Comparison of ENCODE assay signal across 15 cellular contexts in the genomic region with DNA sequence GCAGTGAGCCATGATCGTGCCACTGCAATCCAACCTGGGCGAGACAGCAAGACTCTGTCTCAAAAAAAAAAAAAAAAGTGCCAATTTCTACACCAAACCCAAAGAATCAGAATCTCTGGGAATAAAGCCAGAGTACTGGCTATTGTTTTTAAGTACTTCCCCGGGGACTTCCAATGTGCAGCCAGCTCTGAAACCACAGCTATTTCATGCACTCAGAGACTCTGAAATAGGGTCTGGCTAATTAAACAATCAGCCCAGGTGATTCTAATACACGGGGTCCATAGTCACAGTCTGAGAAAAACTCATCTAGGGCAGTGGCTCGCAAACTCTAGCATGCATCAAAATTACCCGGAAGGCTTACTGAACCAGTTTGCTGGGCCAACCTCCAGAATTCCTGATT. TPM values are rescaled to one million over a fixed set of nuclear protein-coding genes. Genes with fewer than 3 reads are reported as not detected.
DNase-seq lines count a peak whose midpoint lies in the region; ATAC-seq and TF ChIP-seq lines count a peak whose summit lies in the region.
"Had no signal": no experiment of that assay in that cellular context is flagged by ENCODE, and none has a peak within 500 bp of the region (broad histone marks: within the 10 kb centered on the region; RNA-seq: fewer than 3 reads in every experiment).

No MANE protein-coding gene starts in this region.

- H3K4me3 Mint-ChIP-seq in glutamatergic neuron (ENCODE audit: unreplicated experiment) = no peak overlapping the region
- H3K4me3 Mint-ChIP-seq: CD4-positive, CD25-positive, alpha-beta regulatory T cell had no signal

- no peak overlapping the region for H3K4me3 ChIP-seq in IMR-90 (ENCODE audit: insufficient read depth, low read depth, low read length)
- H3K4me3 ChIP-seq in astrocyte of the cerebellum (ENCODE audit: low read depth, low read length) = no peak overlapping the region
- H3K4me3 ChIP-seq: coronary artery, hepatocyte, testis had no signal

- no peak overlapping the region for H2AK5ac ChIP-seq in IMR-90 (ENCODE audit: low read depth, low read length)

- no peak overlapping the region for H3K14ac ChIP-seq in IMR-90 (replicated peaks; ENCODE audit: low read depth, low read length)

- no peaks in the 10 kb centered on the region for H3K27me3 Mint-ChIP-seq in glutamatergic neuron (ENCODE audit: unreplicated experiment)

- no peak overlapping the region for H2AFZ ChIP-seq in IMR-90 (replicated peaks; ENCODE audit: low read length, poor library complexity)
- H2AFZ ChIP-seq: hepatocyte had no signal

- no TSS peak for BruUV-seq in IMR-90 (replicated peaks; lab: Mats Ljungman, UMichigan)

- H3K79me1 ChIP-seq in IMR-90 (ENCODE audit: low read depth in 1 of 2, low read length in 2 of 2) = no peaks in the 10 kb centered on the region

- H3K9me3 Mint-ChIP-seq in glutamatergic neuron (ENCODE audit: unreplicated experiment) = no peaks in the 10 kb centered on the region
- H3K9me3 Mint-ChIP-seq: CD4-positive, CD25-positive, alpha-beta regulatory T cell had no signal

- H3K36me3 ChIP-seq in IMR-90 (ENCODE audit: control insufficient read depth, insufficient read depth, low read length) = no peaks in the 10 kb centered on the region

- WGBS in IMR-90 (ENCODE audit: extremely low coverage in 2 of 2, insufficient read length in 1 of 2), 2 experiments = 70% methylated on average over 2 of the region's 6 CpGs; no CpG with 5 or more reads in 1 of the 2 experiments

- H3K4me2 ChIP-seq in IMR-90 (ENCODE audit: low read depth, low read length) = no peak overlapping the region
- H3K4me2 ChIP-seq: hepatocyte had no signal

- H3K4me1 ChIP-seq in IMR-90 (ENCODE audit: control insufficient read depth, insufficient read depth, low read length) = 0 out of 2 replicates have a peak, but pooled peaks cover 1% of the 10 kb centered on the region

- H3K27ac Mint-ChIP-seq in glutamatergic neuron (ENCODE audit: unreplicated experiment) = no peak overlapping the region
- H3K27ac Mint-ChIP-seq: CD4-positive, CD25-positive, alpha-beta regulatory T cell had no signal

- H4K91ac ChIP-seq in IMR-90 (ENCODE audit: insufficient read depth, low read depth, low read length) = no peak overlapping the region

- no peak overlapping the region for H3K4ac ChIP-seq in IMR-90 (ENCODE audit: low read depth, low read length)

- no peak overlapping the region for H3K23ac ChIP-seq in IMR-90 (ENCODE audit: low read depth, low read length)

- no peaks in the 10 kb centered on the region for H3K4me1 Mint-ChIP-seq in glutamatergic neuron (ENCODE audit: low read depth, unreplicated experiment)
- H3K4me1 Mint-ChIP-seq: CD4-positive, CD25-positive, alpha-beta regulatory T cell had no signal

- no peak overlapping the region for H2AK9ac ChIP-seq in IMR-90 (replicated peaks; ENCODE audit: low read depth, low read length, poor library complexity)

- dilution Hi-C loops in IMR-90 (cut with HindIII; ENCODE audit: low sequenced_read_pairs, unreplicated experiment) = no loop called here

- no peaks in the 10 kb centered on the region for H3K27me3 ChIP-seq in IMR-90 (ENCODE audit: control insufficient read depth, insufficient read depth, low read length)
- H3K27me3 ChIP-seq: hepatocyte, testis had no signal

- H4K8ac ChIP-seq in IMR-90 (ENCODE audit: low read depth in 2 of 2, low read length in 2 of 2) = no peak overlapping the region

- no peaks in the 10 kb centered on the region for H3K9me3 ChIP-seq in IMR-90 (ENCODE audit: control insufficient read depth, insufficient read depth, low read length)
- H3K9me3 ChIP-seq: testis had no signal

- no peaks in the 10 kb centered on the region for H3K9me1 ChIP-seq in IMR-90 (ENCODE audit: insufficient read depth, low read length)

- in situ Hi-C loops in IMR-90 (cut with MboI; ENCODE audit: low sequenced_read_pairs) = loop anchor here (5.0 to 25.0 kb wide), 2 partner anchors 218 to 503 kb away; no protein-coding TSS in a partner anchor
- in situ Hi-C loops in astrocyte of the cerebellum (cut with HindIII; ENCODE audit: low sequenced_read_pairs) = loop anchor here (5.0 kb wide), 1 partner anchor 77 kb away; no protein-coding TSS in a partner anchor

- no peak overlapping the region for H2BK5ac ChIP-seq in IMR-90 (ENCODE audit: low read depth, low read length, poor library complexity, severe bottlenecking)

- H3K36me3 Mint-ChIP-seq in glutamatergic neuron (ENCODE audit: unreplicated experiment) = no peaks in the 10 kb centered on the region
- H3K36me3 Mint-ChIP-seq: CD4-positive, CD25-positive, alpha-beta regulatory T cell had no signal

- no peak overlapping the region for H3K27ac ChIP-seq in IMR-90 (ENCODE audit: insufficient read depth, low read length)
- H3K27ac ChIP-seq: coronary artery, hepatocyte, testis had no signal

- ATAC-seq in IMR-90 (ENCODE audit: low read depth) (no peak), HG02642 (IDR thresholded peaks at IDR 0.05; ENCODE audit: poor library complexity, unreplicated experiment) (no peak), HG02763 (IDR thresholded peaks at IDR 0.05; ENCODE audit: unreplicated experiment) (no peak)

- H2BK15ac ChIP-seq in IMR-90 (ENCODE audit: low read depth, low read length) = no peak overlapping the region

- TF ChIP-seq CTCF in AG09319 (IDR thresholded peaks at IDR 0.05; ENCODE audit: low read depth, low read length) (no peak), IMR-90 (conservative IDR thresholded peaks at IDR 0.05; ENCODE audit: low read depth, low read length) (no peak), astrocyte of the cerebellum (IDR thresholded peaks at IDR 0.05; ENCODE audit: low read depth, low read length, missing control alignments) (no peak), glutamatergic neuron (IDR thresholded peaks at IDR 0.05; ENCODE audit: partially characterized antibody, unreplicated experiment) (no peak), GM10248 (IDR thresholded peaks at IDR 0.05; ENCODE audit: control extremely low read depth, extremely low read depth, low read depth, missing control alignments) (no peak)

- CTCF ChIA-PET in IMR-90 (lab: Yijun Ruan, JAX) = no interaction called here
- CTCF ChIA-PET in GM10248 (lab: Yijun Ruan, JAX) = interaction anchor here (1.2 to 2.1 kb wide), 5 partner anchors 11 to 600 kb away, joined by 3 to 7 read pairs (median 6); no protein-coding TSS in a partner anchor

- no peak overlapping the region for H3K56ac ChIP-seq in IMR-90 (ENCODE audit: extremely low read depth, insufficient read depth, low read length)

- no peak for TF ChIP-seq POLR2A in IMR-90 (IDR thresholded peaks at IDR 0.05; ENCODE audit: low read depth, low read length)

- no peak for TF ChIP-seq RAD21 in IMR-90 (IDR thresholded peaks at IDR 0.05; ENCODE audit: low read length)

- H3K9ac ChIP-seq in IMR-90 (ENCODE audit: low read depth, low read length) = no peak overlapping the region

- intact Hi-C loops in IMR-90 (cut with micrococcal nuclease) = no loop called here

- POLR2A ChIA-PET in IMR-90 (lab: Charles Lee; ENCODE audit: unreplicated experiment) (no interaction called here), GM10248 (lab: Yijun Ruan, JAX) (no interaction called here)

- H3K18ac ChIP-seq in IMR-90 (ENCODE audit: low read depth, low read length) = no peak overlapping the region

- no peaks in the 10 kb centered on the region for H4K20me1 ChIP-seq in IMR-90 (ENCODE audit: insufficient read depth, low read length)

- peak; percentile 58 for DNase-seq in AG09319 (ENCODE audit: extremely low read depth, low read depth)
- peak; percentile 62 for DNase-seq in IMR-90
- peak; percentile 95 for DNase-seq in astrocyte of the cerebellum (ENCODE audit: low read depth)
- DNase-seq in left kidney (ENCODE audit: low read depth, low spot score) = peak; percentile 7
- no peak for DNase-seq in glutamatergic neuron
- DNase-seq in GM10248 (ENCODE audit: extremely low spot score) = no peak
- DNase-seq: activated gamma-delta T cell treated with Interleukin-2 at 50 U/mL for 16 hours; CD4-positive, CD25-positive, alpha-beta regulatory T cell; T-helper 1 cell; testis had no signal

- no peak overlapping the region for H4K5ac ChIP-seq in IMR-90 (ENCODE audit: low read depth, low read length)

- H2BK20ac ChIP-seq in IMR-90 (ENCODE audit: low read depth, low read length) = no peak overlapping the region

- no peak overlapping the region for H2BK120ac ChIP-seq in IMR-90 (ENCODE audit: low read depth, low read length)

TF ChIP-seq in IMR-90, 13 proteins besides CTCF, POLR2A, EP300 and RAD21:
- TF ChIP-seq RCOR1 (IDR thresholded peaks at IDR 0.05; ENCODE audit: insufficient replicate concordance, low read length) = no peak
- TF ChIP-seq FOS (IDR thresholded peaks at IDR 0.05; ENCODE audit: low read depth, low read length) = no peak
- no peak for TF ChIP-seq CEBPB (IDR thresholded peaks at IDR 0.05; ENCODE audit: low read depth, low read length)
- TF ChIP-seq, protein P1, sequence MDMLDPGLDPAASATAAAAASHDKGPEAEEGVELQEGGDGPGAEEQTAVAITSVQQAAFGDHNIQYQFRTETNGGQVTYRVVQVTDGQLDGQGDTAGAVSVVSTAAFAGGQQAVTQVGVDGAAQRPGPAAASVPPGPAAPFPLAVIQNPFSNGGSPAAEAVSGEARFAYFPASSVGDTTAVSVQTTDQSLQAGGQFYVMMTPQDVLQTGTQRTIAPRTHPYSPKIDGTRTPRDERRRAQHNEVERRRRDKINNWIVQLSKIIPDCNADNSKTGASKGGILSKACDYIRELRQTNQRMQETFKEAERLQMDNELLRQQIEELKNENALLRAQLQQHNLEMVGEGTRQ (IDR thresholded peaks at IDR 0.05; ENCODE audit: low read depth, low read length) = no peak
- no peak for TF ChIP-seq RFX5 (IDR thresholded peaks at IDR 0.05; ENCODE audit: low read depth, low read length)
- no peak for TF ChIP-seq NFE2L2 (IDR thresholded peaks at IDR 0.05; ENCODE audit: low read depth, low read length)
- TF ChIP-seq MAZ (IDR thresholded peaks at IDR 0.05; ENCODE audit: borderline replicate concordance, low read depth, low read length) = no peak
- no peak for TF ChIP-seq MXI1 (IDR thresholded peaks at IDR 0.05; ENCODE audit: borderline replicate concordance, low read depth, low read length)
- TF ChIP-seq, protein P2, sequence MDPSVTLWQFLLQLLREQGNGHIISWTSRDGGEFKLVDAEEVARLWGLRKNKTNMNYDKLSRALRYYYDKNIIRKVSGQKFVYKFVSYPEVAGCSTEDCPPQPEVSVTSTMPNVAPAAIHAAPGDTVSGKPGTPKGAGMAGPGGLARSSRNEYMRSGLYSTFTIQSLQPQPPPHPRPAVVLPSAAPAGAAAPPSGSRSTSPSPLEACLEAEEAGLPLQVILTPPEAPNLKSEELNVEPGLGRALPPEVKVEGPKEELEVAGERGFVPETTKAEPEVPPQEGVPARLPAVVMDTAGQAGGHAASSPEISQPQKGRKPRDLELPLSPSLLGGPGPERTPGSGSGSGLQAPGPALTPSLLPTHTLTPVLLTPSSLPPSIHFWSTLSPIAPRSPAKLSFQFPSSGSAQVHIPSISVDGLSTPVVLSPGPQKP (IDR thresholded peaks at IDR 0.05; ENCODE audit: borderline replicate concordance, low read depth, low read length) = no peak
- no peak for TF ChIP-seq BHLHE40 (IDR thresholded peaks at IDR 0.05; ENCODE audit: low read depth, low read length)

RNA-seq across cellular contexts. Expression of a gene that starts 56.3 kb away (rescaled TPM):
- not detected in 2 replicates for total RNA-seq in IMR-90 (2012; rRNA removed)
- polyA plus RNA-seq in IMR-90 (2012; rRNA removed) = not detected in 2 replicates
- polyA plus RNA-seq in IMR-90 (2012; cell fraction: cytosol; rRNA removed) = not detected in 2 replicates
- not detected in 2 replicates for polyA plus RNA-seq in IMR-90 (2012; cell fraction: nucleus; rRNA removed; ENCODE audit: low replicate concordance)
- not detected for total RNA-seq in glutamatergic neuron (ENCODE audit: unreplicated experiment)
- total RNA-seq: CD4-positive, CD25-positive, alpha-beta regulatory T cell; hepatocyte; pulmonary artery endothelial cell had no signal
- polyA plus RNA-seq: CD4-positive, CD25-positive, alpha-beta regulatory T cell; hepatocyte had no signal

Comparison
In these comparisons a context has a peak if more than half of its experiments do, and no peak if none do; other contexts are left out.
1. DNase-seq: peak in AG09319 (single experiment), IMR-90 (single experiment), astrocyte of the cerebellum (single experiment) and left kidney (single experiment); none in glutamatergic neuron (single experiment) and GM10248 (single experiment).